In genomic region chr19:3670258-3670795, GRCh38 we compare ENCODE assay signal across 1 cellular context.
TF ChIP-seq lines count a peak whose summit lies in the region.

No MANE protein-coding gene starts in this region.

TF ChIP-seq in K562, 482 proteins besides CTCF, POLR2A, EP300 and RAD21 (continued from another document and continues in another):
- peak in 1 of 3 experiments; percentile 10; a peak in 1 of 6 replicates for TF ChIP-seq ZBTB11 (CRISPR knock-in tag; IDR thresholded peaks at IDR 0.05)
- no peak for TF ChIP-seq DEAF1 (CRISPR knock-in tag; IDR thresholded peaks at IDR 0.05)
- TF ChIP-seq BRF1 (IDR thresholded peaks at IDR 0.05; ENCODE audit: borderline replicate concordance, extremely low read depth, insufficient read length), result no peak
- no peak for TF ChIP-seq TCF15 (CRISPR knock-in tag; IDR thresholded peaks at IDR 0.05)
- no peak for TF ChIP-seq DDX20 (tag; IDR thresholded peaks at IDR 0.05; ENCODE audit: low read depth)
- TF ChIP-seq PPARD (CRISPR knock-in tag; IDR thresholded peaks at IDR 0.05), result no peak
- TF ChIP-seq PRDM10 (IDR thresholded peaks at IDR 0.05; ENCODE audit: partially characterized antibody), result no peak
- no peak for TF ChIP-seq ZBED1 (IDR thresholded peaks at IDR 0.05)
- TF ChIP-seq RBM22 (IDR thresholded peaks at IDR 0.05; ENCODE audit: low read depth, low read length, poor library complexity, severe bottlenecking), result no peak
- TF ChIP-seq NFE2 (IDR thresholded peaks at IDR 0.05; ENCODE audit: low read depth), result peak; percentile 71
- no peak for TF ChIP-seq SMARCC2 (IDR thresholded peaks at IDR 0.05; ENCODE audit: low read depth)
- TF ChIP-seq MCM7 (IDR thresholded peaks at IDR 0.05), result no peak
- TF ChIP-seq MLX (CRISPR knock-in tag; conservative IDR thresholded peaks at IDR 0.05), result no peak
- TF ChIP-seq ZNF778 (CRISPR knock-in tag; IDR thresholded peaks at IDR 0.05), result no peak
- no peak for TF ChIP-seq ARID3B (CRISPR knock-in tag; IDR thresholded peaks at IDR 0.05; ENCODE audit: borderline replicate concordance)
- no peak for TF ChIP-seq ADNP (tag; IDR thresholded peaks at IDR 0.05)
- TF ChIP-seq MTA2 (IDR thresholded peaks at IDR 0.05; ENCODE audit: low read depth), result no peak
- no peak for TF ChIP-seq ZNF408 (CRISPR knock-in tag; IDR thresholded peaks at IDR 0.05; ENCODE audit: low read depth)
- TF ChIP-seq ZNF561 (CRISPR knock-in tag; conservative IDR thresholded peaks at IDR 0.05), result no peak
- TF ChIP-seq ZNF12 (CRISPR knock-in tag; IDR thresholded peaks at IDR 0.05), result no peak; the same call in 1 of the 2 replicates
- TF ChIP-seq ZNF41 (CRISPR knock-in tag; conservative IDR thresholded peaks at IDR 0.05), result no peak
- TF ChIP-seq E2F5 (CRISPR knock-in tag; IDR thresholded peaks at IDR 0.05), result no peak
- TF ChIP-seq FOXA3 (CRISPR knock-in tag; conservative IDR thresholded peaks at IDR 0.05 in 1 of 2, IDR thresholded peaks at IDR 0.05 in 1 of 2), result no peak
- no peak for TF ChIP-seq TCFL5 (CRISPR knock-in tag; conservative IDR thresholded peaks at IDR 0.05)
- no peak for TF ChIP-seq NR2C1 (IDR thresholded peaks at IDR 0.05)
- no peak for TF ChIP-seq NR2C1 (tag; IDR thresholded peaks at IDR 0.05)
- TF ChIP-seq TRIM25 (IDR thresholded peaks at IDR 0.05; ENCODE audit: borderline replicate concordance), result no peak
- no peak for TF ChIP-seq ZNF589 (CRISPR knock-in tag; IDR thresholded peaks at IDR 0.05; ENCODE audit: low read depth)
- no peak; the same call in 1 of the 2 replicates for TF ChIP-seq FOXP4 (CRISPR knock-in tag; IDR thresholded peaks at IDR 0.05; ENCODE audit: borderline replicate concordance)
- no peak for TF ChIP-seq TCF3 (CRISPR knock-in tag; IDR thresholded peaks at IDR 0.05)
- TF ChIP-seq HDAC8 (tag; IDR thresholded peaks at IDR 0.05), result no peak
- TF ChIP-seq RFX7 (CRISPR knock-in tag; IDR thresholded peaks at IDR 0.05), result no peak
- no peak for TF ChIP-seq ZNF133 (CRISPR knock-in tag; IDR thresholded peaks at IDR 0.05)
- TF ChIP-seq TEAD1 (CRISPR knock-in tag; IDR thresholded peaks at IDR 0.05), result no peak; a peak in 1 of 4 replicates
- no peak for TF ChIP-seq SPI1 (IDR thresholded peaks at IDR 0.05; ENCODE audit: borderline replicate concordance, low read depth, low read length)
- TF ChIP-seq THRA (IDR thresholded peaks at IDR 0.05), result no peak
- TF ChIP-seq ZC3H8 (IDR thresholded peaks at IDR 0.05), result no peak
- peak; percentile 56; the same call in 1 of the 2 replicates for TF ChIP-seq ESRRA (IDR thresholded peaks at IDR 0.05; ENCODE audit: borderline replicate concordance, low read depth)
- no peak for TF ChIP-seq ZNF316 (IDR thresholded peaks at IDR 0.05)
- TF ChIP-seq ZNF239 (CRISPR knock-in tag; IDR thresholded peaks at IDR 0.05), result no peak
- TF ChIP-seq JUNB (CRISPR knock-in tag; conservative IDR thresholded peaks at IDR 0.05), result 0 out of 2 replicates have a peak, but pooled peaks have one; percentile 40
- TF ChIP-seq SNIP1 (IDR thresholded peaks at IDR 0.05; ENCODE audit: low read depth), result no peak
- no peak for TF ChIP-seq ZBTB34 (CRISPR knock-in tag; IDR thresholded peaks at IDR 0.05)
